ENCODE assay signal across 12 cellular contexts in the genomic region with DNA sequence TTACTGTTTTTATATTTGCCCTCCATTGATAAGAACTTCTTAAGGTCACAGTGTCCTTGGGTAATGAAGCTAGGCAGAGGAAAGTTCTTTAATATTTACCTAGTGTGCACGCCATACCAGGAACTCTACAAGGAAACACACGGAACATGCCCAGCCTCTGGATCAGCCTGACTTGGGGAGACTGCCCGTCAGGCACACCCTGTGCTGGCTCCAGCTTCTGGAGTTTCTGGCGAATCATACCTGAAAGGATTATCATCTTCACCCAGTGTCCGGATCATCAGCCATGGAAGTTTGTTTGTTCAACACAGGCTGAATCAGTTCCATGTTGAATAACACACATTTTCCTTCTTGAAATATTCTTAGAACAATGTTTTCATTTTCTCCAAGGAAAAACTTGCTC.
DNase-seq lines count a peak whose midpoint lies in the region; ATAC-seq and TF ChIP-seq lines count a peak whose summit lies in the region.
"Had no signal": no experiment of that assay in that cellular context is flagged by ENCODE, and none has a peak within 500 bp of the region (broad histone marks: within the 10 kb centered on the region; RNA-seq: fewer than 3 reads in every experiment).

No MANE protein-coding gene starts in this region.

- H2AFZ ChIP-seq in fibroblast of lung (ENCODE audit: low read length), result no peak overlapping the region

- H3K4me1 Mint-ChIP-seq in type B pancreatic cell (ENCODE audit: unreplicated experiment) (peaks cover 54% of the 10 kb centered on the region), endodermal cell (peaks cover 41% of the 10 kb centered on the region)
- no peaks in the 10 kb centered on the region for H3K4me1 Mint-ChIP-seq in activated CD8-positive, alpha-beta T cell treated with anti-CD3 and anti-CD28 coated beads, Interleukin-2, amount 10 ng/mL, durations not matched to agents 7 days and 5 days (ENCODE audit: low read depth)

- H3K4me3 Mint-ChIP-seq in type B pancreatic cell (no peak overlapping the region), endodermal cell (no peak overlapping the region)
- no peak overlapping the region for H3K4me3 Mint-ChIP-seq in activated CD8-positive, alpha-beta T cell treated with anti-CD3 and anti-CD28 coated beads, Interleukin-2, amount 10 ng/mL, durations not matched to agents 7 days and 5 days
- H3K4me3 Mint-ChIP-seq: stimulated activated memory B cell treated with anti-CD40 and anti-IgM and Interleukin-4, amounts not matched to agents 10 μg/mL and 1 μg/mL and 100 μg/mL, for 72 hours; T-helper 1 cell treated with Interleukin-12 subunit alpha and Interleukin-12 subunit beta and Interleukin-4 antibody, amounts not matched to agents 30 μg/mL and 1 μg/mL, for 36 hours had no signal

- in situ Hi-C loops in G401 (cut with HindIII; ENCODE audit: low sequenced_read_pairs), result no loop called here

- H3K36me3 Mint-ChIP-seq in type B pancreatic cell, result no peaks in the 10 kb centered on the region
- H3K36me3 Mint-ChIP-seq in endodermal cell (ENCODE audit: low read depth), result no peaks in the 10 kb centered on the region
- H3K36me3 Mint-ChIP-seq in activated CD8-positive, alpha-beta T cell treated with anti-CD3 and anti-CD28 coated beads, Interleukin-2, amount 10 ng/mL, durations not matched to agents 7 days and 5 days (ENCODE audit: low read depth), result no peaks in the 10 kb centered on the region
- H3K36me3 Mint-ChIP-seq: stimulated activated memory B cell treated with anti-CD40 and anti-IgM and Interleukin-4, amounts not matched to agents 10 μg/mL and 1 μg/mL and 100 μg/mL, for 72 hours had no signal

- H4K20me1 ChIP-seq in fibroblast of lung (ENCODE audit: control insufficient read depth, extremely low read depth, insufficient read depth, low read length), result no peaks in the 10 kb centered on the region

- no peaks in the 10 kb centered on the region for H3K36me3 ChIP-seq in Peyer's patch
- H3K36me3 ChIP-seq in fibroblast of lung (ENCODE audit: control insufficient read depth, insufficient read depth, low read length), result no peaks in the 10 kb centered on the region
- no peaks in the 10 kb centered on the region for H3K36me3 ChIP-seq in mucosa of rectum (ENCODE audit: control insufficient read depth in 2 of 2, insufficient read depth in 2 of 2, low read length in 2 of 2)
- no peaks in the 10 kb centered on the region for H3K36me3 ChIP-seq in endodermal cell (ENCODE audit: control insufficient read depth, insufficient read depth, low read length)
- H3K36me3 ChIP-seq: adrenal gland had no signal

- TF ChIP-seq CTCF in Peyer's patch (IDR thresholded peaks at IDR 0.05) (no peak), fibroblast of lung (conservative IDR thresholded peaks at IDR 0.05 in 1 of 2, IDR thresholded peaks at IDR 0.05 in 1 of 2; ENCODE audit: low read depth in 1 of 2, low read length in 2 of 2) (no peak), type B pancreatic cell (conservative IDR thresholded peaks at IDR 0.05) (no peak), endodermal cell (conservative IDR thresholded peaks at IDR 0.05) (no peak)

- H3K4me1 ChIP-seq in Peyer's patch, result peaks cover 0 to 21% (median 0%) of the 10 kb centered on the region in 4 donors
- peaks cover 12% of the 10 kb centered on the region for H3K4me1 ChIP-seq in fibroblast of lung (ENCODE audit: control insufficient read depth, extremely low read depth, insufficient read depth, low read length)
- H3K4me1 ChIP-seq in mucosa of rectum (ENCODE audit: control insufficient read depth in 2 of 2, insufficient read depth in 2 of 2, low read length in 2 of 2), result peaks cover 13 to 57% of the 10 kb centered on the region in 2 donors
- H3K4me1 ChIP-seq in endodermal cell (ENCODE audit: control insufficient read depth, insufficient read depth, low read length), result peaks cover 20% of the 10 kb centered on the region

- H3K79me2 ChIP-seq in fibroblast of lung (ENCODE audit: control insufficient read depth, insufficient read depth, low read length), result no peaks in the 10 kb centered on the region

- ATAC-seq in activated CD8-positive, alpha-beta T cell treated with anti-CD3 and anti-CD28 coated beads, Interleukin-2, amount 10 ng/mL, durations not matched to agents 7 days and 5 days, result no peak
- ATAC-seq: stimulated activated memory B cell treated with anti-CD40 and anti-IgM and Interleukin-4, amounts not matched to agents 10 μg/mL and 1 μg/mL and 100 μg/mL, for 72 hours had no signal

- peak in 2 of 3 donors; percentile 74 for DNase-seq in Peyer's patch
- peak in 1 of 2 donors; percentile 72 for DNase-seq in fibroblast of lung (ENCODE audit: low read depth in 2 of 2)
- no peak for DNase-seq in type B pancreatic cell (ENCODE audit: extremely low spot score, unreplicated experiment)
- no peak for DNase-seq in endodermal cell
- DNase-seq in UCSD-AML1 (lab: John Stamatoyannopoulos, UW; ENCODE audit: unreplicated experiment), result no peak
- DNase-seq in activated CD8-positive, alpha-beta T cell treated with anti-CD3 and anti-CD28 coated beads, Interleukin-2, amount 10 ng/mL, durations not matched to agents 7 days and 5 days, result no peak
- no peak for DNase-seq in G401 (ENCODE audit: low spot score)
- DNase-seq: NCI-H146 had no signal

- H3K27me3 ChIP-seq in Peyer's patch (no peaks in the 10 kb centered on the region), fibroblast of lung (ENCODE audit: control insufficient read depth, insufficient read depth, low read length) (no peaks in the 10 kb centered on the region), mucosa of rectum (ENCODE audit: control insufficient read depth in 2 of 2, insufficient read depth in 2 of 2, low read length in 2 of 2) (no peaks in the 10 kb centered on the region), endodermal cell (ENCODE audit: control insufficient read depth, insufficient read depth, low read length, poor library complexity, severe bottlenecking) (no peaks in the 10 kb centered on the region)
- H3K27me3 ChIP-seq: adrenal gland had no signal

- peak overlapping the region; percentile 9 for H3K4me2 ChIP-seq in fibroblast of lung (ENCODE audit: extremely low read depth, insufficient read depth, low read length)

- peak in 1 of 2 donors; percentile 44 for TF ChIP-seq POLR2A in Peyer's patch (IDR thresholded peaks at IDR 0.05)

- no peaks in the 10 kb centered on the region for H3K9me3 ChIP-seq in Peyer's patch
- H3K9me3 ChIP-seq in fibroblast of lung (ENCODE audit: control insufficient read depth, insufficient read depth, low read depth, low read length), result no peaks in the 10 kb centered on the region
- H3K9me3 ChIP-seq in mucosa of rectum (ENCODE audit: control insufficient read depth in 2 of 2, low read length in 2 of 2), result no peaks in the 10 kb centered on the region
- no peaks in the 10 kb centered on the region for H3K9me3 ChIP-seq in endodermal cell (ENCODE audit: control insufficient read depth, low read length)
- H3K9me3 ChIP-seq: adrenal gland had no signal

- peak overlapping the region; percentile 30 for H3K27ac Mint-ChIP-seq in type B pancreatic cell
- H3K27ac Mint-ChIP-seq in endodermal cell, result no peak overlapping the region
- no peak overlapping the region for H3K27ac Mint-ChIP-seq in activated CD8-positive, alpha-beta T cell treated with anti-CD3 and anti-CD28 coated beads, Interleukin-2, amount 10 ng/mL, durations not matched to agents 7 days and 5 days
- H3K27ac Mint-ChIP-seq: stimulated activated memory B cell treated with anti-CD40 and anti-IgM and Interleukin-4, amounts not matched to agents 10 μg/mL and 1 μg/mL and 100 μg/mL, for 72 hours; T-helper 1 cell treated with Interleukin-12 subunit alpha and Interleukin-12 subunit beta and Interleukin-4 antibody, amounts not matched to agents 30 μg/mL and 1 μg/mL, for 36 hours had no signal

- H3K27me3 Mint-ChIP-seq in type B pancreatic cell (no peaks in the 10 kb centered on the region), endodermal cell (ENCODE audit: insufficient read depth) (peaks cover 3% of the 10 kb centered on the region)
- H3K27me3 Mint-ChIP-seq in activated CD8-positive, alpha-beta T cell treated with anti-CD3 and anti-CD28 coated beads, Interleukin-2, amount 10 ng/mL, durations not matched to agents 7 days and 5 days (ENCODE audit: low read depth), result peaks cover 7% of the 10 kb centered on the region

- WGBS in endodermal cell (ENCODE audit: insufficient coverage in 1 of 2, insufficient read length in 1 of 2), 2 experiments, result 88 to 93% methylated on average over 5 of the region's 5 CpGs

- CTCF ChIA-PET in activated CD8-positive, alpha-beta T cell treated with anti-CD3 and anti-CD28 coated beads, Interleukin-2, amount 10 ng/mL, durations not matched to agents 7 days and 5 days (lab: Charles Lee), result no interaction called here

- no peak overlapping the region for H3K9ac ChIP-seq in fibroblast of lung (ENCODE audit: insufficient read depth, low read length)
- peak overlapping the region in 1 of 2 donors; percentile 61 for H3K9ac ChIP-seq in mucosa of rectum (ENCODE audit: low read depth in 1 of 2, low read length in 2 of 2)
- no peak overlapping the region for H3K9ac ChIP-seq in endodermal cell (ENCODE audit: extremely low read depth, low read length, poor library complexity, severe bottlenecking)

- POLR2A ChIA-PET in activated CD8-positive, alpha-beta T cell treated with anti-CD3 and anti-CD28 coated beads, Interleukin-2, amount 10 ng/mL, durations not matched to agents 7 days and 5 days (lab: Charles Lee), result no interaction called here

- H3K27ac ChIP-seq in Peyer's patch, result peak overlapping the region in 3 of 4 donors; percentile 56 to 63 (median 57)
- peak overlapping the region; percentile 29 for H3K27ac ChIP-seq in fibroblast of lung (ENCODE audit: insufficient read depth, low read length)
- H3K27ac ChIP-seq in mucosa of rectum (ENCODE audit: low read depth in 2 of 2, low read length in 2 of 2), result peak overlapping the region; percentile 87 to 89
- H3K27ac ChIP-seq in endodermal cell (ENCODE audit: low read depth, low read length), result no peak overlapping the region

- H3K4me3 ChIP-seq in Peyer's patch, result no peak overlapping the region
- H3K4me3 ChIP-seq in fibroblast of lung (replicated peaks in 1 of 4; ENCODE audit: control extremely low read depth in 1 of 4, insufficient read depth in 1 of 4, low read depth in 3 of 4, low read length in 4 of 4), result no peak overlapping the region
- peak overlapping the region in 1 of 2 donors; percentile 34 for H3K4me3 ChIP-seq in mucosa of rectum (ENCODE audit: low read length in 2 of 2)
- H3K4me3 ChIP-seq in endodermal cell (ENCODE audit: low read length), result no peak overlapping the region

- H3K9me3 Mint-ChIP-seq in type B pancreatic cell (peaks cover 10% of the 10 kb centered on the region), endodermal cell (no peaks in the 10 kb centered on the region)
- no peaks in the 10 kb centered on the region for H3K9me3 Mint-ChIP-seq in activated CD8-positive, alpha-beta T cell treated with anti-CD3 and anti-CD28 coated beads, Interleukin-2, amount 10 ng/mL, durations not matched to agents 7 days and 5 days (ENCODE audit: insufficient read depth)
- H3K9me3 Mint-ChIP-seq: stimulated activated memory B cell treated with anti-CD40 and anti-IgM and Interleukin-4, amounts not matched to agents 10 μg/mL and 1 μg/mL and 100 μg/mL, for 72 hours; T-helper 1 cell treated with Interleukin-12 subunit alpha and Interleukin-12 subunit beta and Interleukin-4 antibody, amounts not matched to agents 30 μg/mL and 1 μg/mL, for 36 hours had no signal

Comparison
In these comparisons a context has a peak if more than half of its experiments do, and no peak if none do; other contexts are left out.
1. DNase-seq: peak in Peyer's patch (2 of 3); none in type B pancreatic cell (single experiment), endodermal cell (single experiment), UCSD-AML1 (single experiment), activated CD8-positive, alpha-beta T cell treated with anti-CD3 and anti-CD28 coated beads, Interleukin-2, amount 10 ng/mL, durations not matched to agents 7 days and 5 days (single experiment) and G401 (single experiment).